24 cellular contexts compared by ENCODE assay signal in genomic region chr12:22163594-22163993, GRCh38.
A peak's percentile ranks its signal among the peaks of the same experiment; 100 is the strongest.
DNase-seq lines count a peak whose midpoint lies in the region; ATAC-seq and TF ChIP-seq lines count a peak whose summit lies in the region.
"Had no signal": no experiment of that assay in that cellular context is flagged by ENCODE, and none has a peak within 500 bp of the region (broad histone marks: within the 10 kb centered on the region; RNA-seq: fewer than 3 reads in every experiment).

No MANE protein-coding gene starts in this region.

- peaks cover 45% of the 10 kb centered on the region for H3K4me1 Mint-ChIP-seq in activated naive CD4-positive, alpha-beta T cell treated with anti-CD3 and anti-CD28 coated beads for 36 hours (ENCODE audit: low read depth)
- H3K4me1 Mint-ChIP-seq in activated naive CD8-positive, alpha-beta T cell treated with anti-CD3 and anti-CD28 coated beads, Interleukin-2, amount 50 U/mL, for 24 hours, result peaks cover 23% of the 10 kb centered on the region
- peaks cover 10 to 45% of the 10 kb centered on the region in 2 donors for H3K4me1 Mint-ChIP-seq in stimulated activated naive B cell treated with anti-CD40 and anti-IgM and Interleukin-4, amounts not matched to agents 10 μg/mL and 1 μg/mL and 100 μg/mL, for 72 hours
- H3K4me1 Mint-ChIP-seq: brain had no signal

- H3K36me3 Mint-ChIP-seq in activated naive CD4-positive, alpha-beta T cell treated with anti-CD3 and anti-CD28 coated beads for 36 hours (ENCODE audit: low read depth), result no peaks in the 10 kb centered on the region
- peaks cover 0 to 18% of the 10 kb centered on the region in 2 donors for H3K36me3 Mint-ChIP-seq in activated naive CD4-positive, alpha-beta T cell treated with anti-CD3 and anti-CD28 coated beads, Interleukin-2, amount 50 U/mL, for 72 hours
- no peaks in the 10 kb centered on the region for H3K36me3 Mint-ChIP-seq in activated naive CD8-positive, alpha-beta T cell treated with anti-CD3 and anti-CD28 coated beads, Interleukin-2, amount 50 U/mL, for 24 hours (ENCODE audit: low read depth)
- H3K36me3 Mint-ChIP-seq in stimulated activated naive B cell treated with anti-CD40 and anti-IgM and Interleukin-4, amounts not matched to agents 10 μg/mL and 1 μg/mL and 100 μg/mL, for 72 hours, result no peaks in the 10 kb centered on the region
- H3K36me3 Mint-ChIP-seq: brain had no signal

- H3K27me3 ChIP-seq in OCI-LY1 (ENCODE audit: insufficient read depth, low read length), result no peaks in the 10 kb centered on the region

- peak overlapping the region; percentile 11 for H3K4me3 ChIP-seq in OCI-LY1 (ENCODE audit: low read depth, low read length, poor library complexity, severe bottlenecking)
- H3K4me3 ChIP-seq: skin epidermis had no signal

- peak; percentile 12 for DNase-seq in activated naive CD4-positive, alpha-beta T cell treated with anti-CD3 and anti-CD28 coated beads for 36 hours
- DNase-seq in activated naive CD4-positive, alpha-beta T cell treated with anti-CD3 and anti-CD28 coated beads, Interleukin-2, amount 50 U/mL, for 72 hours (ENCODE audit: low spot score in 2 of 2), result no peak
- DNase-seq in activated naive CD8-positive, alpha-beta T cell treated with anti-CD3 and anti-CD28 coated beads, Interleukin-2, amount 50 U/mL, for 24 hours, result no peak
- no peak for DNase-seq in stimulated activated naive B cell treated with anti-CD40 and anti-IgM and Interleukin-4, amounts not matched to agents 10 μg/mL and 1 μg/mL and 100 μg/mL, for 72 hours
- DNase-seq in left colon (no peak), NCI-H2029 (lab: John Stamatoyannopoulos, UW) (no peak), NCI-H510A treated with DMSO at 0.1 percent for 48 hours (lab: John Stamatoyannopoulos, UW) (no peak)
- DNase-seq: ACHN; activated T-cell treated with anti-CD3 and anti-CD28 coated beads, Interleukin-2, amount 50 U/mL, for 4 hours; effector CD4-positive, alpha-beta T cell; erythroblast; foreskin fibroblast; HCEC 1CT; mesendoderm; NCI-H187 treated with DMSO at 0.1 percent for 48 hours; NCI-H82; OCI-M1; SK-N-SH; stimulated activated CD4-positive, alpha-beta T cell treated with anti-CD3 and anti-CD28 coated beads, Interleukin-2, amount 100 ng/mL, for 24 hours had no signal

- H3K9me2 ChIP-seq in OCI-LY1 (ENCODE audit: low read depth, low read length), result no peaks in the 10 kb centered on the region
- H3K9me2 ChIP-seq: SK-N-SH had no signal

- H3K9me3 Mint-ChIP-seq in activated naive CD4-positive, alpha-beta T cell treated with anti-CD3 and anti-CD28 coated beads for 36 hours, result no peaks in the 10 kb centered on the region
- peaks cover 0 to 6% of the 10 kb centered on the region in 2 donors for H3K9me3 Mint-ChIP-seq in activated naive CD4-positive, alpha-beta T cell treated with anti-CD3 and anti-CD28 coated beads, Interleukin-2, amount 50 U/mL, for 72 hours
- H3K9me3 Mint-ChIP-seq in activated naive CD8-positive, alpha-beta T cell treated with anti-CD3 and anti-CD28 coated beads, Interleukin-2, amount 50 U/mL, for 24 hours, result no peaks in the 10 kb centered on the region
- H3K9me3 Mint-ChIP-seq in stimulated activated naive B cell treated with anti-CD40 and anti-IgM and Interleukin-4, amounts not matched to agents 10 μg/mL and 1 μg/mL and 100 μg/mL, for 72 hours, result no peaks in the 10 kb centered on the region
- H3K9me3 Mint-ChIP-seq: activated T-cell treated with anti-CD3 and anti-CD28 coated beads, Interleukin-2, amount 50 U/mL, for 4 hours had no signal

- H3K27ac Mint-ChIP-seq in activated naive CD4-positive, alpha-beta T cell treated with anti-CD3 and anti-CD28 coated beads for 36 hours, result peak overlapping the region; percentile 44
- H3K27ac Mint-ChIP-seq in activated naive CD4-positive, alpha-beta T cell treated with anti-CD3 and anti-CD28 coated beads, Interleukin-2, amount 50 U/mL, for 72 hours, result peak overlapping the region in 1 of 2 donors; percentile 38
- peak overlapping the region; percentile 43 for H3K27ac Mint-ChIP-seq in activated naive CD8-positive, alpha-beta T cell treated with anti-CD3 and anti-CD28 coated beads, Interleukin-2, amount 50 U/mL, for 24 hours
- peak overlapping the region; percentile 59 for H3K27ac Mint-ChIP-seq in stimulated activated naive B cell treated with anti-CD40 and anti-IgM and Interleukin-4, amounts not matched to agents 10 μg/mL and 1 μg/mL and 100 μg/mL, for 72 hours
- H3K27ac Mint-ChIP-seq: brain had no signal

- H3K27ac ChIP-seq in OCI-LY1 (ENCODE audit: low read depth, low read length, poor library complexity, severe bottlenecking), result peak overlapping the region; percentile 90
- H3K27ac ChIP-seq: C4-2B had no signal

- no peaks in the 10 kb centered on the region for H3F3A ChIP-seq in OCI-LY1 (ENCODE audit: insufficient read depth, low read length)

- H3K9ac ChIP-seq in OCI-LY1 (ENCODE audit: low read length), result no peak overlapping the region
- H3K9ac ChIP-seq: SK-N-SH had no signal

- no peaks in the 10 kb centered on the region for H3K36me3 ChIP-seq in OCI-LY1 (ENCODE audit: insufficient read depth, low read length)

- H3K4me2 ChIP-seq in OCI-LY1 (ENCODE audit: low read length), result peak overlapping the region; percentile 57
- H3K4me2 ChIP-seq: SK-N-SH had no signal

- no peaks in the 10 kb centered on the region for H3K27me3 Mint-ChIP-seq in activated naive CD4-positive, alpha-beta T cell treated with anti-CD3 and anti-CD28 coated beads for 36 hours (ENCODE audit: low read depth)
- no peaks in the 10 kb centered on the region for H3K27me3 Mint-ChIP-seq in activated naive CD8-positive, alpha-beta T cell treated with anti-CD3 and anti-CD28 coated beads, Interleukin-2, amount 50 U/mL, for 24 hours
- no peaks in the 10 kb centered on the region for H3K27me3 Mint-ChIP-seq in stimulated activated naive B cell treated with anti-CD40 and anti-IgM and Interleukin-4, amounts not matched to agents 10 μg/mL and 1 μg/mL and 100 μg/mL, for 72 hours
- H3K27me3 Mint-ChIP-seq: brain had no signal

- H3K9me3 ChIP-seq in OCI-LY1 (ENCODE audit: low read length), result peaks cover 7% of the 10 kb centered on the region
- H3K9me3 ChIP-seq: SK-N-SH had no signal

- peak overlapping the region; percentile 62; the same call in 1 of the 2 replicates for H2AFZ ChIP-seq in OCI-LY1 (ENCODE audit: low read length)

- H4K20me1 ChIP-seq in OCI-LY1 (ENCODE audit: insufficient read depth, low read length), result no peaks in the 10 kb centered on the region

- ATAC-seq in activated naive CD4-positive, alpha-beta T cell treated with anti-CD3 and anti-CD28 coated beads, Interleukin-2, amount 50 U/mL, for 72 hours, result no peak
- ATAC-seq in activated naive CD8-positive, alpha-beta T cell treated with anti-CD3 and anti-CD28 coated beads, Interleukin-2, amount 50 U/mL, for 24 hours, result no peak
- ATAC-seq in stimulated activated naive B cell treated with anti-CD40 and anti-IgM and Interleukin-4, amounts not matched to agents 10 μg/mL and 1 μg/mL and 100 μg/mL, for 72 hours (replicated peaks), result peak; percentile 4 to 7
- ATAC-seq in left colon, result no peak
- ATAC-seq: activated T-cell treated with anti-CD3 and anti-CD28 coated beads, Interleukin-2, amount 50 U/mL, for 4 hours; left lobe of liver had no signal

- no peak for TF ChIP-seq CTCF in OCI-LY1 (IDR thresholded peaks at IDR 0.05; ENCODE audit: low read length)

- H3K4me1 ChIP-seq in OCI-LY1 (ENCODE audit: insufficient read depth, low read length, severe bottlenecking), result peaks cover 47% of the 10 kb centered on the region

- H3K4me3 Mint-ChIP-seq in activated naive CD4-positive, alpha-beta T cell treated with anti-CD3 and anti-CD28 coated beads for 36 hours, result no peak overlapping the region
- H3K4me3 Mint-ChIP-seq in activated naive CD8-positive, alpha-beta T cell treated with anti-CD3 and anti-CD28 coated beads, Interleukin-2, amount 50 U/mL, for 24 hours, result no peak overlapping the region
- no peak overlapping the region for H3K4me3 Mint-ChIP-seq in stimulated activated naive B cell treated with anti-CD40 and anti-IgM and Interleukin-4, amounts not matched to agents 10 μg/mL and 1 μg/mL and 100 μg/mL, for 72 hours
- H3K4me3 Mint-ChIP-seq: brain had no signal

- CTCF ChIA-PET in activated naive CD4-positive, alpha-beta T cell treated with anti-CD3 and anti-CD28 coated beads for 36 hours (lab: Charles Lee), result no interaction called here

- intact Hi-C loops in activated naive CD4-positive, alpha-beta T cell treated with anti-CD3 and anti-CD28 coated beads for 36 hours (cut with micrococcal nuclease), result loop anchor here (1.0 to 5.0 kb wide), 2 partner anchors 37 to 279 kb away; no protein-coding TSS in a partner anchor
- intact Hi-C loops in left colon (cut with DNase I, micrococcal nuclease), result no loop called here

- H3K79me2 ChIP-seq in OCI-LY1 (ENCODE audit: insufficient read depth, low read length), result no peaks in the 10 kb centered on the region

Comparison
In these comparisons a context has a peak if more than half of its experiments do, and no peak if none do; other contexts are left out.
1. ATAC-seq: peak in stimulated activated naive B cell treated with anti-CD40 and anti-IgM and Interleukin-4, amounts not matched to agents 10 μg/mL and 1 μg/mL and 100 μg/mL, for 72 hours (2 of 2); none in activated naive CD4-positive, alpha-beta T cell treated with anti-CD3 and anti-CD28 coated beads, Interleukin-2, amount 50 U/mL, for 72 hours (0 of 2), activated naive CD8-positive, alpha-beta T cell treated with anti-CD3 and anti-CD28 coated beads, Interleukin-2, amount 50 U/mL, for 24 hours (single experiment) and left colon (single experiment).